ENCODE assay signal across 17 cellular contexts in the genomic region with DNA sequence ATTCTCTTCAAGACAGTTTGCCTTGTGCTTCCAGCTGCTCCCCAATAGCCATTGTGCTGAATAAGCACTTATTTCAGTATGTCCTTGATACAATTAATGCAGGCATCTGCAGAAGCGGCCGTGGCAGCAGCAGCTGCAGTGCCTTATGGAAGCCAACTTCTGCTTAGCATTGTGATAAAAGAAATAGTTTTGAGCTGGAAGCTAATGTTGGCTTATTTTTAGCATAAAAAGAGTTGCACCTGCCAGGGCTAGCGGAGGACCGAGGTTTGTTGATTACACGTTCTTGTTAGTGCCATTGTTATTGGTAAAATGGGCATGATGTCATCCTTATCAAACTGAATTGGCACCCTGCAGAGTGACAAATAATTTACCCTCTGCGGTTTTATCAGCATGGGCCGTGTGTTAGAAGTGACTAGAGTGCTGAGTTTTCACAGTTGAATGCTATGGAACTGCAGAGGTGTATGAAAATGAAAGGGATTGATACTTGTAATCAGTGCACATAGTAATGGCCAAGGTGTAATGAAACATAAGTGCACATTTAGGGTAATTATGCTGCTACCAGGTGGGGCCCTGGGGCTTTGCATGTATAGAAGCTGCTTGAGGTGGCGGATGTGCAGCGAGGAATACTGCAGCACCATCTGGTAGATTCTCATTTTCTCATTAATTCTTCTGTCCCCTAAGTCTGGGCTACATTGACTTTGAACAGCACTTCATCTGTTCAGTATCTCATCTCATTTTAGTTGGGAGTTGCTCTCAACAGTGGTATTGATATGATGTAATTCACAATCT.
DNase-seq lines count a peak whose midpoint lies in the region; ATAC-seq and TF ChIP-seq lines count a peak whose summit lies in the region.
"Had no signal": no experiment of that assay in that cellular context is flagged by ENCODE, and none has a peak within 500 bp of the region (broad histone marks: within the 10 kb centered on the region; RNA-seq: fewer than 3 reads in every experiment).

No MANE protein-coding gene starts in this region.

- TF ChIP-seq EP300 in neural cell (conservative IDR thresholded peaks at IDR 0.05; ENCODE audit: poor library complexity, severe bottlenecking) = peak; percentile 74

- H3K4me3 ChIP-seq in H7 (ENCODE audit: insufficient read depth, low read depth, low read length) (no peak overlapping the region), neural cell (ENCODE audit: low read length) (peak overlapping the region; percentile 58)
- H3K4me3 ChIP-seq: BLaER1 treated with 17β-estradiol and CSF1 and Interleukin-3, amounts not matched to agents 10 nM and 100 nM; gastrocnemius medialis; sigmoid colon had no signal

- DNase-seq in H7 (peak; percentile 26), NCI-H2029 treated with DMSO at 0.1 percent for 48 hours (lab: John Stamatoyannopoulos, UW) (peak; percentile 75), SHP77 (lab: John Stamatoyannopoulos, UW) (peak; percentile 76 to 84), HuH-7 (ENCODE audit: low spot score) (no peak)
- DNase-seq in stimulated activated CD4-positive, alpha-beta T cell treated with anti-CD3 and anti-CD28 coated beads, Interleukin-12 subunit alpha, Interleukin-12 subunit beta, amount 100 ng/mL, for 4 hours = no peak
- DNase-seq in activated T-cell treated with anti-CD3 and anti-CD28 coated beads, Interleukin-2, amount 50 U/mL, for 1 hour = no peak
- DNase-seq: activated CD4-positive, alpha-beta T cell treated with anti-CD3 and anti-CD28 coated beads for 1 hour; effector CD4-positive, alpha-beta T cell; gastrocnemius medialis; GF-D8; Karpas-422; left cardiac atrium; natural killer cell; sigmoid colon had no signal

- peak overlapping the region; percentile 71 for H3K27ac ChIP-seq in neural cell (ENCODE audit: low read length)
- H3K27ac ChIP-seq: BLaER1 treated with 17β-estradiol and CSF1 and Interleukin-3, amounts not matched to agents 10 nM and 100 nM; gastrocnemius medialis; sigmoid colon had no signal

- H3K36me3 ChIP-seq in H7 (replicated peaks; ENCODE audit: control insufficient read depth, insufficient read depth, low read length) = no peaks in the 10 kb centered on the region
- H3K36me3 ChIP-seq in neural cell (ENCODE audit: insufficient read depth, low read length) = no peaks in the 10 kb centered on the region
- H3K36me3 ChIP-seq: BLaER1 treated with 17β-estradiol and CSF1 and Interleukin-3, amounts not matched to agents 10 nM and 100 nM; gastrocnemius medialis; sigmoid colon had no signal

- H2AFZ ChIP-seq in neural cell (ENCODE audit: low read depth, low read length) = no peak overlapping the region

- H3F3A ChIP-seq in neural cell (ENCODE audit: insufficient read depth, low read length, poor library complexity, severe bottlenecking) = peaks cover 11% of the 10 kb centered on the region

- no peak for ATAC-seq in HG03095 (IDR thresholded peaks at IDR 0.05; ENCODE audit: unreplicated experiment)
- ATAC-seq: gastrocnemius medialis, natural killer cell had no signal

- no peaks in the 10 kb centered on the region for H3K79me2 ChIP-seq in neural cell (replicated peaks; ENCODE audit: insufficient read depth, low read length)

- peak; percentile 28 for TF ChIP-seq RAD21 in neural cell (conservative IDR thresholded peaks at IDR 0.05)

- H3K9ac ChIP-seq in neural cell (ENCODE audit: low read length) = peak overlapping the region; percentile 49
- H3K9ac ChIP-seq: BLaER1 treated with 17β-estradiol and CSF1 and Interleukin-3, amounts not matched to agents 10 nM and 100 nM had no signal

- H3K4me2 ChIP-seq in neural cell (ENCODE audit: low read length) = peak overlapping the region; percentile 41
- H3K4me2 ChIP-seq: BLaER1 treated with 17β-estradiol and CSF1 and Interleukin-3, amounts not matched to agents 10 nM and 100 nM had no signal

- H3K9me2 ChIP-seq in neural cell (ENCODE audit: insufficient read depth, low read length) = no peaks in the 10 kb centered on the region

- TF ChIP-seq CTCF in neural cell (IDR thresholded peaks at IDR 0.05; ENCODE audit: poor library complexity, severe bottlenecking) = no peak

- no peaks in the 10 kb centered on the region for H3K9me3 ChIP-seq in neural cell (ENCODE audit: low read length)
- H3K9me3 ChIP-seq: BLaER1 treated with 17β-estradiol and CSF1 and Interleukin-3, amounts not matched to agents 10 nM and 100 nM; gastrocnemius medialis; sigmoid colon had no signal

- H3K27me3 ChIP-seq in H7 (ENCODE audit: control insufficient read depth, insufficient read depth, low read length) (no peaks in the 10 kb centered on the region), neural cell (ENCODE audit: insufficient read depth, low read depth, low read length) (no peaks in the 10 kb centered on the region)
- H3K27me3 ChIP-seq: BLaER1 treated with 17β-estradiol and CSF1 and Interleukin-3, amounts not matched to agents 10 nM and 100 nM; gastrocnemius medialis; sigmoid colon had no signal

- H4K20me1 ChIP-seq in neural cell (ENCODE audit: insufficient read depth) = no peaks in the 10 kb centered on the region
- H4K20me1 ChIP-seq: BLaER1 treated with 17β-estradiol and CSF1 and Interleukin-3, amounts not matched to agents 10 nM and 100 nM had no signal

TF ChIP-seq in neural cell, 6 proteins besides CTCF, POLR2A, EP300 and RAD21:
- TF ChIP-seq REST (IDR thresholded peaks at IDR 0.05; ENCODE audit: borderline replicate concordance) (no peak), POLR2AphosphoS5 (IDR thresholded peaks at IDR 0.05) (peak; percentile 65), SMC3 (conservative IDR thresholded peaks at IDR 0.05; ENCODE audit: poor library complexity) (peak; percentile 20)

Comparison
In these comparisons a context has a peak if more than half of its experiments do, and no peak if none do; other contexts are left out.
1. DNase-seq: peak in H7 (single experiment), NCI-H2029 treated with DMSO at 0.1 percent for 48 hours (single experiment) and SHP77 (2 of 2); none in stimulated activated CD4-positive, alpha-beta T cell treated with anti-CD3 and anti-CD28 coated beads, Interleukin-12 subunit alpha, Interleukin-12 subunit beta, amount 100 ng/mL, for 4 hours (single experiment), HuH-7 (single experiment) and activated T-cell treated with anti-CD3 and anti-CD28 coated beads, Interleukin-2, amount 50 U/mL, for 1 hour (single experiment).